1 cellular context compared by ENCODE assay signal in the genomic region with DNA sequence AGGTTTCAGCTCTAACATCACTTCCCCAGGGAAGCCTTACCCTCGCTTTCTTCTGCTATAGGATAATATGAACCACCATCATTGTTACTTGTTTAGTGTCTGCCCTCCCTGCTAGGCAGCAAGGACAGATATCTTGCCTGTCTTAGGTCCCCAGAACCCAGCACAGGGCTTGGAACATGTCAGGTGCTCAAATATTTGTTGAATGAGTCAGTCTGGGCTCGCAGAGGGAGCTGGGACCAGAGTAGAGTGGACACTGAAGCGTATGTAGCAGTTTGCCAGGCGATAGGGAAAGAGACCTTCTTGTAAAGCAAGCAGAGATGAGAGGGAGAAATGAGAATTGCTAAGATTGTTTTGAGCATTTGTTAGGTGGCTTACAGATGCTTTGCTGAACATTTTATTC.
TF ChIP-seq lines count a peak whose summit lies in the region.

No MANE protein-coding gene starts in this region.

TF ChIP-seq in HepG2, 621 proteins besides CTCF, POLR2A, EP300 and RAD21 (continued from another document and continues in another):
- no peak for TF ChIP-seq NFAT5 (CRISPR knock-in tag; IDR thresholded peaks at IDR 0.05)
- no peak for TF ChIP-seq SOX5 (CRISPR knock-in tag; IDR thresholded peaks at IDR 0.05; ENCODE audit: borderline replicate concordance)
- no peak for TF ChIP-seq E2F5 (CRISPR knock-in tag; conservative IDR thresholded peaks at IDR 0.05)
- TF ChIP-seq RELA (CRISPR knock-in tag; IDR thresholded peaks at IDR 0.05): no peak
- no peak for TF ChIP-seq ZBTB40 (IDR thresholded peaks at IDR 0.05)
- no peak for TF ChIP-seq ZBTB40 (CRISPR knock-in tag; IDR thresholded peaks at IDR 0.05)
- TF ChIP-seq ZNF547 (CRISPR knock-in tag; IDR thresholded peaks at IDR 0.05): no peak
- no peak; the same call in 1 of the 2 replicates for TF ChIP-seq ZGPAT (CRISPR knock-in tag; IDR thresholded peaks at IDR 0.05)
- TF ChIP-seq ZNF121 (CRISPR knock-in tag; IDR thresholded peaks at IDR 0.05): no peak
- TF ChIP-seq U2AF1 (optimal IDR thresholded peaks at IDR 0.05; ENCODE audit: low read depth, low read length): no peak
- no peak for TF ChIP-seq ZBTB8A (CRISPR knock-in tag; IDR thresholded peaks at IDR 0.05; ENCODE audit: borderline replicate concordance, low read depth)
- TF ChIP-seq, protein P1, sequence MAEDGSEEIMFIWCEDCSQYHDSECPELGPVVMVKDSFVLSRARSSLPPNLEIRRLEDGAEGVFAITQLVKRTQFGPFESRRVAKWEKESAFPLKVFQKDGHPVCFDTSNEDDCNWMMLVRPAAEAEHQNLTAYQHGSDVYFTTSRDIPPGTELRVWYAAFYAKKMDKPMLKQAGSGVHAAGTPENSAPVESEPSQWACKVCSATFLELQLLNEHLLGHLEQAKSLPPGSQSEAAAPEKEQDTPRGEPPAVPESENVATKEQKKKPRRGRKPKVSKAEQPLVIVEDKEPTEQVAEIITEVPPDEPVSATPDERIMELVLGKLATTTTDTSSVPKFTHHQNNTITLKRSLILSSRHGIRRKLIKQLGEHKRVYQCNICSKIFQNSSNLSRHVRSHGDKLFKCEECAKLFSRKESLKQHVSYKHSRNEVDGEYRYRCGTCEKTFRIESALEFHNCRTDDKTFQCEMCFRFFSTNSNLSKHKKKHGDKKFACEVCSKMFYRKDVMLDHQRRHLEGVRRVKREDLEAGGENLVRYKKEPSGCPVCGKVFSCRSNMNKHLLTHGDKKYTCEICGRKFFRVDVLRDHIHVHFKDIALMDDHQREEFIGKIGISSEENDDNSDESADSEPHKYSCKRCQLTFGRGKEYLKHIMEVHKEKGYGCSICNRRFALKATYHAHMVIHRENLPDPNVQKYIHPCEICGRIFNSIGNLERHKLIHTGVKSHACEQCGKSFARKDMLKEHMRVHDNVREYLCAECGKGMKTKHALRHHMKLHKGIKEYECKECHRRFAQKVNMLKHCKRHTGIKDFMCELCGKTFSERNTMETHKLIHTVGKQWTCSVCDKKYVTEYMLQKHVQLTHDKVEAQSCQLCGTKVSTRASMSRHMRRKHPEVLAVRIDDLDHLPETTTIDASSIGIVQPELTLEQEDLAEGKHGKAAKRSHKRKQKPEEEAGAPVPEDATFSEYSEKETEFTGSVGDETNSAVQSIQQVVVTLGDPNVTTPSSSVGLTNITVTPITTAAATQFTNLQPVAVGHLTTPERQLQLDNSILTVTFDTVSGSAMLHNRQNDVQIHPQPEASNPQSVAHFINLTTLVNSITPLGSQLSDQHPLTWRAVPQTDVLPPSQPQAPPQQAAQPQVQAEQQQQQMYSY (CRISPR knock-in tag; IDR thresholded peaks at IDR 0.05): no peak
- 0 out of 2 replicates have a peak, but pooled peaks have one; percentile 4 for TF ChIP-seq ETV5 (CRISPR knock-in tag; IDR thresholded peaks at IDR 0.05; ENCODE audit: borderline replicate concordance)
- no peak for TF ChIP-seq SETDB1 (CRISPR knock-in tag; IDR thresholded peaks at IDR 0.05; ENCODE audit: borderline replicate concordance)
- TF ChIP-seq HNF1A (IDR thresholded peaks at IDR 0.05; ENCODE audit: low read depth): no peak
- no peak for TF ChIP-seq HNF1A (CRISPR knock-in tag; IDR thresholded peaks at IDR 0.05; ENCODE audit: borderline replicate concordance)
- 0 out of 2 replicates have a peak, but pooled peaks have one; percentile 8 for TF ChIP-seq BCL6 (CRISPR knock-in tag; IDR thresholded peaks at IDR 0.05)
- TF ChIP-seq USF2 (IDR thresholded peaks at IDR 0.05; ENCODE audit: low read depth, low read length): 0 out of 2 replicates have a peak, but pooled peaks have one; percentile 4
- no peak; the same call in 1 of the 2 replicates for TF ChIP-seq USF2 (CRISPR knock-in tag; IDR thresholded peaks at IDR 0.05; ENCODE audit: borderline replicate concordance)
